In the genomic region with DNA sequence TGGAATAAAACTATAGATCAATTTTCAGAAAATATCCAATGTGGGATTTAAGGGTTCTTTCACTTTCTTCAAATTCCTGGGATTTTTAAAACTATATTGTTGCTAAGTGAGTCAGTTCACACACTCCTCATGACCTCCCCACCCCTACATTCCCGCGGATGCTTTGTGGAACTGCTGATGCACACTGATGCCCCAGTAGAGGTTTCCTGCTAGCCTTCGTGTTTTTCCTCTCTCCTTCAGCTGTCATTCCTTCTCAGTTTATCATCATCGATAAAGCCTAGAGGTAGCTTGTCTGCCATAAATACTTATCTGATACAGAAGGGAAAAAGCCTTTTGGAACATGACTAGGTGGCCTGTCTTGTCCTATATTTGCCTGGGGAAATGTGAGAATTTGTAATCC, we compare ENCODE assay signal across 19 cellular contexts.
DNase-seq lines count a peak whose midpoint lies in the region; ATAC-seq, FAIRE-seq and TF ChIP-seq lines count a peak whose summit lies in the region.
"Had no signal": no experiment of that assay in that cellular context is flagged by ENCODE, and none has a peak within 500 bp of the region (broad histone marks: within the 10 kb centered on the region; RNA-seq: fewer than 3 reads in every experiment).

No MANE protein-coding gene starts in this region.

- H3K4me3 Mint-ChIP-seq in activated T-helper 1 cell treated with anti-CD3 and anti-CD28 coated beads, Interleukin-12 subunit alpha, Interleukin-12 subunit beta, Interleukin-2, Interleukin-4 antibody, amounts not matched to agents 30 ng/mL and 10 ng/mL and 1 ng/mL, durations not matched to agents 14 hours and 24 hours and 36 hours = no peak overlapping the region
- H3K4me3 Mint-ChIP-seq: activated naive CD4-positive, alpha-beta T cell treated with anti-CD3 and anti-CD28 coated beads for 36 hours; endodermal cell; naive B cell had no signal

- in situ Hi-C loops in astrocyte of the spinal cord (cut with HindIII; ENCODE audit: low sequenced_read_pairs) = no loop called here

- H3K36me3 Mint-ChIP-seq in activated T-helper 1 cell treated with anti-CD3 and anti-CD28 coated beads, Interleukin-12 subunit alpha, Interleukin-12 subunit beta, Interleukin-2, Interleukin-4 antibody, amounts not matched to agents 30 ng/mL and 10 ng/mL and 1 ng/mL, durations not matched to agents 14 hours and 24 hours and 36 hours (ENCODE audit: low read depth) = no peaks in the 10 kb centered on the region
- H3K36me3 Mint-ChIP-seq: naive B cell had no signal

- peak; percentile 52 for DNase-seq in HTR-8/SVneo (ENCODE audit: insufficient read length, low spot score)
- peak; percentile 80 for DNase-seq in astrocyte of the spinal cord (ENCODE audit: low read depth, low spot score)
- DNase-seq in kidney epithelial cell (ENCODE audit: low read depth) = peak; percentile 26
- DNase-seq in urothelium cell line (ENCODE audit: low spot score) = peak; percentile 50
- no peak for DNase-seq in DMS 273 treated with DMSO at 0.1 percent for 48 hours (lab: John Stamatoyannopoulos, UW)
- no peak for DNase-seq in activated T-helper 1 cell treated with anti-CD3 and anti-CD28 coated beads, Interleukin-12 subunit alpha, Interleukin-12 subunit beta, Interleukin-2, Interleukin-4 antibody, amounts not matched to agents 30 ng/mL and 10 ng/mL and 1 ng/mL, durations not matched to agents 14 hours and 24 hours and 36 hours (ENCODE audit: low spot score)
- DNase-seq: activated naive CD4-positive, alpha-beta T cell treated with anti-CD3 and anti-CD28 coated beads for 36 hours; endodermal cell; heart left ventricle; KG1; left colon; naive B cell; NCI-H446 treated with DMSO at 0.1 percent for 48 hours; psoas muscle; stimulated activated CD4-positive, alpha-beta T cell treated with anti-CD3 and anti-CD28 coated beads, Interleukin-1b, Interleukin-23, amount 100 ng/mL, for 48 hours; stimulated activated CD8-positive, alpha-beta memory T cell treated with anti-CD3 and anti-CD28 coated beads, Interleukin-4, amount 100 ng/mL, for 48 hours; thyroid gland had no signal

- no peaks in the 10 kb centered on the region for H3K27me3 ChIP-seq in kidney epithelial cell (ENCODE audit: control insufficient read depth, insufficient read depth, low read length)
- H3K27me3 ChIP-seq: heart left ventricle, thyroid gland had no signal

- no peak for FAIRE-seq in HTR-8/SVneo (lab: Jason Lieb, UNC)
- no peak for FAIRE-seq in urothelium cell line (lab: Jason Lieb, UNC)
- FAIRE-seq: bronchial epithelial cell had no signal

- H3K27me3 Mint-ChIP-seq in activated T-helper 1 cell treated with anti-CD3 and anti-CD28 coated beads, Interleukin-12 subunit alpha, Interleukin-12 subunit beta, Interleukin-2, Interleukin-4 antibody, amounts not matched to agents 30 ng/mL and 10 ng/mL and 1 ng/mL, durations not matched to agents 14 hours and 24 hours and 36 hours (ENCODE audit: insufficient read depth) = peaks cover 16% of the 10 kb centered on the region

- no peak overlapping the region for H3K27ac Mint-ChIP-seq in activated T-helper 1 cell treated with anti-CD3 and anti-CD28 coated beads, Interleukin-12 subunit alpha, Interleukin-12 subunit beta, Interleukin-2, Interleukin-4 antibody, amounts not matched to agents 30 ng/mL and 10 ng/mL and 1 ng/mL, durations not matched to agents 14 hours and 24 hours and 36 hours
- H3K27ac Mint-ChIP-seq: activated naive CD4-positive, alpha-beta T cell treated with anti-CD3 and anti-CD28 coated beads for 36 hours; endodermal cell had no signal

- no peaks in the 10 kb centered on the region for H3K36me3 ChIP-seq in kidney epithelial cell (ENCODE audit: control insufficient read depth, insufficient read depth, low read length)
- H3K36me3 ChIP-seq: heart left ventricle, thyroid gland had no signal

- ATAC-seq in GM21515 (IDR thresholded peaks at IDR 0.05; ENCODE audit: unreplicated experiment) = no peak
- ATAC-seq: heart left ventricle, left colon, psoas muscle had no signal

- H3K9me3 Mint-ChIP-seq in activated T-helper 1 cell treated with anti-CD3 and anti-CD28 coated beads, Interleukin-12 subunit alpha, Interleukin-12 subunit beta, Interleukin-2, Interleukin-4 antibody, amounts not matched to agents 30 ng/mL and 10 ng/mL and 1 ng/mL, durations not matched to agents 14 hours and 24 hours and 36 hours = no peaks in the 10 kb centered on the region
- H3K9me3 Mint-ChIP-seq: activated naive CD4-positive, alpha-beta T cell treated with anti-CD3 and anti-CD28 coated beads for 36 hours; endodermal cell; naive B cell had no signal

- intact Hi-C loops in activated T-helper 1 cell treated with anti-CD3 and anti-CD28 coated beads, Interleukin-12 subunit alpha, Interleukin-12 subunit beta, Interleukin-2, Interleukin-4 antibody, amounts not matched to agents 30 ng/mL and 10 ng/mL and 1 ng/mL, durations not matched to agents 14 hours and 24 hours and 36 hours (cut with micrococcal nuclease) = loop anchor here (5.0 kb wide), 3 partner anchors 293 to 603 kb away; no protein-coding TSS in a partner anchor

- no peak for TF ChIP-seq CTCF in astrocyte of the spinal cord (IDR thresholded peaks at IDR 0.05; ENCODE audit: low read depth, low read length)
- no peak for TF ChIP-seq CTCF in kidney epithelial cell (IDR thresholded peaks at IDR 0.05; ENCODE audit: insufficient read depth, low read length, poor library complexity, severe bottlenecking)

- H3K4me3 ChIP-seq in astrocyte of the spinal cord (ENCODE audit: low read depth, low read length) (no peak overlapping the region), kidney epithelial cell (ENCODE audit: low read depth, low read length) (no peak overlapping the region)
- H3K4me3 ChIP-seq: heart left ventricle, psoas muscle, thyroid gland had no signal

- peaks cover 14% of the 10 kb centered on the region for H3K4me1 Mint-ChIP-seq in activated T-helper 1 cell treated with anti-CD3 and anti-CD28 coated beads, Interleukin-12 subunit alpha, Interleukin-12 subunit beta, Interleukin-2, Interleukin-4 antibody, amounts not matched to agents 30 ng/mL and 10 ng/mL and 1 ng/mL, durations not matched to agents 14 hours and 24 hours and 36 hours (ENCODE audit: low read depth)
- H3K4me1 Mint-ChIP-seq: naive B cell had no signal

Comparison
In these comparisons a context has a peak if more than half of its experiments do, and no peak if none do; other contexts are left out.
1. DNase-seq: peak in HTR-8/SVneo (single experiment), astrocyte of the spinal cord (single experiment), kidney epithelial cell (single experiment) and urothelium cell line (single experiment); none in DMS 273 treated with DMSO at 0.1 percent for 48 hours (single experiment) and activated T-helper 1 cell treated with anti-CD3 and anti-CD28 coated beads, Interleukin-12 subunit alpha, Interleukin-12 subunit beta, Interleukin-2, Interleukin-4 antibody, amounts not matched to agents 30 ng/mL and 10 ng/mL and 1 ng/mL, durations not matched to agents 14 hours and 24 hours and 36 hours (single experiment).